ENCODE assay signal across 8 cellular contexts in genomic region chr17:39225974-39226683, GRCh38. TPM values are rescaled to one million over a fixed set of nuclear protein-coding genes. Genes with fewer than 3 reads are reported as not detected.
DNase-seq lines count a peak whose midpoint lies in the region; ATAC-seq and TF ChIP-seq lines count a peak whose summit lies in the region.

No MANE protein-coding gene starts in this region.

- H3K4me2 ChIP-seq in skeletal muscle satellite cell (ENCODE audit: low read length): peak overlapping the region; percentile 81

- no peaks in the 10 kb centered on the region for H3K9me3 ChIP-seq in adrenal gland (replicated peaks in 1 of 3)
- no peaks in the 10 kb centered on the region for H3K9me3 ChIP-seq in skeletal muscle satellite cell (replicated peaks; ENCODE audit: low read length)
- no peaks in the 10 kb centered on the region for H3K9me3 ChIP-seq in MG63

- intact Hi-C loops in adrenal gland (cut with DNase I): no loop called here

- H3K27me3 ChIP-seq in H7 (ENCODE audit: control insufficient read depth, insufficient read depth, low read length) (peaks cover 39% of the 10 kb centered on the region), adrenal gland (peaks cover 20% of the 10 kb centered on the region), skeletal muscle satellite cell (ENCODE audit: control insufficient read depth, insufficient read depth, low read length) (peaks cover 36% of the 10 kb centered on the region), MG63 (peaks cover 7% of the 10 kb centered on the region)

- H3K4me3 ChIP-seq in H7 (ENCODE audit: insufficient read depth, low read depth, low read length) (0 out of 2 replicates have a peak overlapping the region, but pooled peaks have one; percentile 5), adrenal gland (peak overlapping the region in 2 of 4 donors; percentile 11 to 52), skeletal muscle satellite cell (ENCODE audit: low read length) (peak overlapping the region; percentile 64), MG63 (no peak overlapping the region)

- no peak overlapping the region for H3K27ac ChIP-seq in adrenal gland

- H3K4me1 ChIP-seq in adrenal gland (replicated peaks in 1 of 2) (peaks cover 8 to 20% of the 10 kb centered on the region in 2 donors), skeletal muscle satellite cell (ENCODE audit: control insufficient read depth, insufficient read depth, low read length) (peaks cover 41% of the 10 kb centered on the region)

- no peak for TF ChIP-seq POLR2A in adrenal gland (IDR thresholded peaks at IDR 0.05)

- peak; percentile 100 for DNase-seq in H7
- peak; percentile 89 for DNase-seq in NCI-H748 treated with DMSO at 0.1 percent for 48 hours (lab: John Stamatoyannopoulos, UW)
- peak in 6 of 7 donors; percentile 38 to 75 (median 54) for DNase-seq in adrenal gland
- peak in 31 of 51 donors; percentile 9 to 76 (median 33) for DNase-seq in hypothalamus (lab: John Stamatoyannopoulos, UW)
- no peak for DNase-seq in mesenteric fat pad (ENCODE audit: low spot score)
- DNase-seq in MG63: no peak

- 17 to 25% (median 20%) methylated on average over 14 to 23 of the region's 23 CpGs for WGBS in adrenal gland, 4 donors

- TF ChIP-seq CTCF in adrenal gland (IDR thresholded peaks at IDR 0.05): no peak

- no peak for ATAC-seq in HG03342 (IDR thresholded peaks at IDR 0.05; ENCODE audit: unreplicated experiment)

- H3K9ac ChIP-seq in skeletal muscle satellite cell (ENCODE audit: low read depth, low read length): no peak overlapping the region

- no peaks in the 10 kb centered on the region for H3K36me3 ChIP-seq in H7 (replicated peaks; ENCODE audit: control insufficient read depth, insufficient read depth, low read length)
- no peaks in the 10 kb centered on the region for H3K36me3 ChIP-seq in adrenal gland (replicated peaks in 1 of 2)
- no peaks in the 10 kb centered on the region for H3K36me3 ChIP-seq in skeletal muscle satellite cell (ENCODE audit: insufficient read depth, low read length)
- no peaks in the 10 kb centered on the region for H3K36me3 ChIP-seq in MG63

RNA-seq across cellular contexts. Expression of gene STAC2, which starts 0.4 kb away (rescaled TPM):
- 0.15 and 0.59 TPM in 2 replicates for total RNA-seq in H7 (2014; rRNA removed; shearing (Covaris generic))
- total RNA-seq in adrenal gland (1 to 10 TPM in 1 of 8 donors, under 1 TPM in 3, not detected in 4; 0.22 to 1.1 (median 0.60) TPM), mesenteric fat pad (0.16 TPM)
- 1 to 10 TPM in 1 of 3 donors, under 1 TPM in 2; 0.48 to 1.0 (median 0.48) TPM for polyA plus RNA-seq in adrenal gland
- total RNA-seq in skeletal muscle satellite cell (2012; rRNA removed): under 0.01 TPM in 2 replicates
- not detected in 2 replicates for total RNA-seq in MG63 (2014; rRNA removed; shearing (Covaris generic); ENCODE audit: low replicate concordance)

RNA-seq across cellular contexts. Expression of gene RPL19, which starts 26.0 kb away (rescaled TPM):
- total RNA-seq in H7 (2014; rRNA removed; shearing (Covaris generic)): 2,113 and 2,304 TPM in 2 replicates
- 1,000 to 10,000 TPM; 1,513 to 2,859 (median 2,022) TPM for total RNA-seq in adrenal gland
- polyA plus RNA-seq in adrenal gland: 1,000 to 10,000 TPM; 2,256 to 4,908 (median 2,700) TPM
- 2,094 and 2,393 TPM in 2 replicates for total RNA-seq in skeletal muscle satellite cell (2012; rRNA removed)
- 1,346 TPM for total RNA-seq in mesenteric fat pad
- total RNA-seq in MG63 (2014; rRNA removed; shearing (Covaris generic); ENCODE audit: low replicate concordance): 4,123 and 4,721 TPM in 2 replicates

RNA-seq across cellular contexts. Expression of gene CACNB1, which starts 28.7 kb away (rescaled TPM):
- total RNA-seq in H7 (2014; rRNA removed; shearing (Covaris generic)): 3.8 and 9.1 TPM in 2 replicates
- total RNA-seq in adrenal gland: 1 to 10 TPM in 7 of 8 donors, under 1 TPM in 1; 0.85 to 9.1 (median 5.4) TPM
- polyA plus RNA-seq in adrenal gland: 10 to 100 TPM in 2 of 3 donors, 1 to 10 TPM in 1; 3.8 to 28.8 (median 10.5) TPM
- total RNA-seq in skeletal muscle satellite cell (2012; rRNA removed): 4.6 and 5.9 TPM in 2 replicates
- total RNA-seq in mesenteric fat pad: 5.1 TPM
- total RNA-seq in MG63 (2014; rRNA removed; shearing (Covaris generic); ENCODE audit: low replicate concordance): 2.2 and 2.4 TPM in 2 replicates

Comparison
In these comparisons a context has a peak if more than half of its experiments do, and no peak if none do; other contexts are left out.
1. DNase-seq: peak in H7 (single experiment), NCI-H748 treated with DMSO at 0.1 percent for 48 hours (single experiment), adrenal gland (6 of 7) and hypothalamus (31 of 51); none in mesenteric fat pad (single experiment) and MG63 (single experiment).